Comparison of ENCODE assay signal across 10 cellular contexts in the genomic region with DNA sequence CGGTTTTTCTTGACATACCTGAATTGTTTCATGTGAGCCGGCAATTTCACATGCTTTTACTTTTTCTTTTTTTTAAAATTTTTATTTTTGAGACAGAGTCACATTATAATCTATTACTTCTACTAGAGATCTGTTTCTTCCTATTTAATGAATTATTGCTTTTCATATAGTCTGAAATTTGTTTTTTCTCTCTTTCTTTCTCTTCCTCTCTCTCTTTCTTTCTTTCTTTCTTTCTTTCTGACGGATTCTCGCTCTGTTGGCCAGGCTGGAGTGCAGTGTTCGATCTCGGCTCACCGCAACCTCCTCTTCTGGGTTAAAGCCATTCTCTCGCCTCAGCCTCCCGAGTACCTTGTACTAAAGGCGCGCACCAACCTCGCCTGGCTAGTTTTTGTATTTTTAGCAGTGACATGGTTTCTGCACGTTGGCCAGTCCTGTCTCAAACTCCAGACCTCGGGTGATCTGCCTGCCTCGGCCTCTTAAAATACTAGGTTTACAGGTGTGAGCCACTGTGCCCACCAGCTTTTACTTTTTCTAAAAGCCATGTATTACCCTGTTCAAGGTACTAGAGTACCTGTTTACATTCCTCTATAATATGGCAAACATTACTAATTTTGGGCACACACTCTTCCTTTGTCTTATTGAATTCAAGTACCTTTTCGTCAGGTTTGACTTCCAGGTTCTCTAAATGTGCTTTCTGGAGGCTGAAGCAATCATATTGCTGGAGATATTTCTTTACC.
DNase-seq lines count a peak whose midpoint lies in the region; ATAC-seq and TF ChIP-seq lines count a peak whose summit lies in the region.
"Had no signal": no experiment of that assay in that cellular context is flagged by ENCODE, and none has a peak within 500 bp of the region (broad histone marks: within the 10 kb centered on the region; RNA-seq: fewer than 3 reads in every experiment).

No MANE protein-coding gene starts in this region.

- no peaks in the 10 kb centered on the region for H3K9me3 ChIP-seq in HAP-1

- in situ Hi-C loops in HAP-1 (cut with MboI; ENCODE audit: low sequenced_read_pairs) (no loop called here), ACHN (cut with HindIII; ENCODE audit: low pct_ligation_motif_present, low pct_unique_long_range_greater_than_20kb, low sequenced_read_pairs) (no loop called here)

- ATAC-seq in GM18909 (IDR thresholded peaks at IDR 0.05; ENCODE audit: poor library complexity, unreplicated experiment) = no peak

- no peaks in the 10 kb centered on the region for H3K36me3 ChIP-seq in HAP-1 (replicated peaks)

- peaks cover 6% of the 10 kb centered on the region; the same call in 1 of the 2 replicates for H3K4me1 ChIP-seq in HAP-1

- no peaks in the 10 kb centered on the region for H3K27me3 ChIP-seq in HAP-1 (ENCODE audit: low read depth)

- TF ChIP-seq CTCF in AG10803 (conservative IDR thresholded peaks at IDR 0.05; ENCODE audit: low read length) (no peak), mesothelial cell of epicardium (IDR thresholded peaks at IDR 0.05; ENCODE audit: unreplicated experiment) (no peak)

- peaks cover 3% of the 10 kb centered on the region for H3K36me3 Mint-ChIP-seq in activated naive CD8-positive, alpha-beta T cell
- no peaks in the 10 kb centered on the region for H3K36me3 Mint-ChIP-seq in mesothelial cell of epicardium

- H3K4me3 ChIP-seq in AG10803 (ENCODE audit: low read length) = peak overlapping the region; percentile 58
- peak overlapping the region; percentile 46 for H3K4me3 ChIP-seq in HAP-1

- no peak for DNase-seq in AG10803 (ENCODE audit: low read depth)
- peak in 1 of 2 experiments; percentile 36 for DNase-seq in HAP-1 (ENCODE audit: low spot score in 2 of 2)
- no peak for DNase-seq in mesothelial cell of epicardium (ENCODE audit: low spot score in 2 of 2, unreplicated experiment in 2 of 2)
- no peak for DNase-seq in DMS 273 treated with DMSO at 0.1 percent for 48 hours (lab: John Stamatoyannopoulos, UW)
- DNase-seq in epidermal melanocyte (ENCODE audit: insufficient read length, low spot score) = no peak
- no peak for DNase-seq in ACHN
- DNase-seq: activated CD4-positive, CD25-positive, alpha-beta regulatory T cell treated with anti-CD3 and anti-CD28 coated beads, Interleukin-2, amount 50 U/mL, for 72 hours; DND-41 had no signal

- peaks cover 28% of the 10 kb centered on the region for H3K27me3 Mint-ChIP-seq in activated naive CD8-positive, alpha-beta T cell
- peaks cover 40% of the 10 kb centered on the region for H3K27me3 Mint-ChIP-seq in mesothelial cell of epicardium (ENCODE audit: low read depth)

- no peaks in the 10 kb centered on the region for H3K9me3 Mint-ChIP-seq in activated naive CD8-positive, alpha-beta T cell (ENCODE audit: low read depth)
- no peaks in the 10 kb centered on the region for H3K9me3 Mint-ChIP-seq in mesothelial cell of epicardium

- peak overlapping the region; percentile 96 for H3K4me3 Mint-ChIP-seq in activated naive CD8-positive, alpha-beta T cell
- H3K4me3 Mint-ChIP-seq in mesothelial cell of epicardium = peak overlapping the region; percentile 75

- H3K27ac Mint-ChIP-seq in activated naive CD8-positive, alpha-beta T cell = no peak overlapping the region
- no peak overlapping the region for H3K27ac Mint-ChIP-seq in mesothelial cell of epicardium

- H3K4me1 Mint-ChIP-seq in activated naive CD8-positive, alpha-beta T cell (ENCODE audit: low read depth) = peaks cover 26% of the 10 kb centered on the region
- peaks cover 15% of the 10 kb centered on the region for H3K4me1 Mint-ChIP-seq in mesothelial cell of epicardium
